In genomic region chr12:111597731-111598636, GRCh38 we compare ENCODE assay signal across 8 cellular contexts. TPM values are rescaled to one million over a fixed set of nuclear protein-coding genes. Genes with fewer than 3 reads are reported as not detected.
A peak's percentile ranks its signal among the peaks of the same experiment; 100 is the strongest.
DNase-seq lines count a peak whose midpoint lies in the region; ATAC-seq and TF ChIP-seq lines count a peak whose summit lies in the region.

No MANE protein-coding gene starts in this region.

- H3K36me3 Mint-ChIP-seq in T-helper 2 cell treated with Interferon-gamma antibody and Interleukin-4, amounts not matched to agents 5 μg/mL and 100 μg/mL, for 36 hours (ENCODE audit: low read depth) = peaks cover 5% of the 10 kb centered on the region

- peaks cover 63% of the 10 kb centered on the region for H3K79me2 ChIP-seq in ACC112 (ENCODE audit: control insufficient read depth, insufficient read depth, low read length, unreplicated experiment)

- ATAC-seq in GM18511 (IDR thresholded peaks at IDR 0.05; ENCODE audit: unreplicated experiment) = peak; percentile 15
- peak; percentile 15 for ATAC-seq in HG03520 (IDR thresholded peaks at IDR 0.05; ENCODE audit: unreplicated experiment)
- peak; percentile 17 to 38 for ATAC-seq in gastrocnemius medialis

- H3K27ac ChIP-seq in ACC112 (ENCODE audit: low read depth, low read length) (peak overlapping the region; percentile 49), brain microvascular endothelial cell (peak overlapping the region; percentile 98), iPS-18a (ENCODE audit: low read length) (no peak overlapping the region), gastrocnemius medialis (peak overlapping the region; percentile 92 to 98 (median 95))

- H3K4me1 Mint-ChIP-seq in T-helper 2 cell treated with Interferon-gamma antibody and Interleukin-4, amounts not matched to agents 5 μg/mL and 100 μg/mL, for 36 hours (ENCODE audit: low read depth) = peaks cover 25% of the 10 kb centered on the region

- peak overlapping the region; percentile 74 for H3K9ac ChIP-seq in iPS-18a (ENCODE audit: low read length)

- H2AFZ ChIP-seq in ACC112 (ENCODE audit: low read length, unreplicated experiment) = peak overlapping the region; percentile 67

- in situ Hi-C loops in brain microvascular endothelial cell (cut with HindIII; ENCODE audit: low pct_ligation_motif_present, low sequenced_read_pairs) (no loop called here), gastrocnemius medialis (cut with MboI; ENCODE audit: low sequenced_read_pairs in 4 of 4) (no loop called here)

- H3K27me3 ChIP-seq in ACC112 (ENCODE audit: insufficient read depth, low read length) (no peaks in the 10 kb centered on the region), brain microvascular endothelial cell (replicated peaks) (no peaks in the 10 kb centered on the region), iPS-18a (ENCODE audit: control insufficient read depth, insufficient read depth, low read length) (no peaks in the 10 kb centered on the region), gastrocnemius medialis (no peaks in the 10 kb centered on the region)

- H3K36me3 ChIP-seq in ACC112 (ENCODE audit: insufficient read depth, low read length) (no peaks in the 10 kb centered on the region), brain microvascular endothelial cell (replicated peaks) (no peaks in the 10 kb centered on the region), iPS-18a (ENCODE audit: control insufficient read depth, low read depth, low read length) (no peaks in the 10 kb centered on the region), gastrocnemius medialis (no peaks in the 10 kb centered on the region)

- peaks cover 35% of the 10 kb centered on the region for H3K4me1 ChIP-seq in ACC112 (ENCODE audit: control insufficient read depth, insufficient read depth, low read length, unreplicated experiment)
- H3K4me1 ChIP-seq in iPS-18a (ENCODE audit: control insufficient read depth, low read depth, low read length) = peaks cover 15% of the 10 kb centered on the region
- H3K4me1 ChIP-seq in gastrocnemius medialis = peaks cover 44 to 50% of the 10 kb centered on the region in 2 donors

- TF ChIP-seq CTCF in brain microvascular endothelial cell (IDR thresholded peaks at IDR 0.05; ENCODE audit: low read depth, low read length, missing control alignments) (no peak), gastrocnemius medialis (IDR thresholded peaks at IDR 0.05 in 4 of 5, conservative IDR thresholded peaks at IDR 0.05 in 1 of 5) (no peak)

- H3K9me3 ChIP-seq in iPS-18a (ENCODE audit: control insufficient read depth, low read depth, low read length) = no peaks in the 10 kb centered on the region
- no peaks in the 10 kb centered on the region for H3K9me3 ChIP-seq in gastrocnemius medialis

- H3K27me3 Mint-ChIP-seq in T-helper 2 cell treated with Interferon-gamma antibody and Interleukin-4, amounts not matched to agents 5 μg/mL and 100 μg/mL, for 36 hours (ENCODE audit: low read depth) = no peaks in the 10 kb centered on the region

- H3K27ac Mint-ChIP-seq in T-helper 2 cell treated with Interferon-gamma antibody and Interleukin-4, amounts not matched to agents 5 μg/mL and 100 μg/mL, for 36 hours = peak overlapping the region; percentile 76

- peak; percentile 35 for DNase-seq in T-helper 2 cell treated with Interferon-gamma antibody and Interleukin-4, amounts not matched to agents 5 μg/mL and 100 μg/mL, for 36 hours (ENCODE audit: low spot score)
- DNase-seq in brain microvascular endothelial cell (no peak), gastrocnemius medialis (peak; percentile 9 to 25), NCI-H1048 (lab: John Stamatoyannopoulos, UW) (no peak)

- H3K4me3 ChIP-seq in ACC112 (ENCODE audit: low read depth, low read length) = peak overlapping the region; percentile 99
- peak overlapping the region; percentile 88 for H3K4me3 ChIP-seq in brain microvascular endothelial cell (ENCODE audit: low read depth, low read length)
- H3K4me3 ChIP-seq in iPS-18a (ENCODE audit: low read length) = peak overlapping the region; percentile 89
- peak overlapping the region; percentile 76 to 91 (median 82) for H3K4me3 ChIP-seq in gastrocnemius medialis

- peak overlapping the region; percentile 97 for H3K4me3 Mint-ChIP-seq in T-helper 2 cell treated with Interferon-gamma antibody and Interleukin-4, amounts not matched to agents 5 μg/mL and 100 μg/mL, for 36 hours

- intact Hi-C loops in gastrocnemius medialis (cut with DNase I; ENCODE audit: low total_unique reads) = loop anchor here (5.0 kb wide), 1 partner anchor 89 kb away; the partner anchor contains the start of genes ACAD10 and BRAP

- no peak for TF ChIP-seq POLR2A in gastrocnemius medialis (IDR thresholded peaks at IDR 0.05)

- no peaks in the 10 kb centered on the region for H3K9me3 Mint-ChIP-seq in T-helper 2 cell treated with Interferon-gamma antibody and Interleukin-4, amounts not matched to agents 5 μg/mL and 100 μg/mL, for 36 hours

RNA-seq across cellular contexts. Expression of gene ATXN2, which starts 1.1 kb away (rescaled TPM):
- 10 to 100 TPM; 20.4 to 28.1 (median 22.2) TPM for total RNA-seq in gastrocnemius medialis

Comparison
In these comparisons a context has a peak if more than half of its experiments do, and no peak if none do; other contexts are left out.
1. DNase-seq: peak in T-helper 2 cell treated with Interferon-gamma antibody and Interleukin-4, amounts not matched to agents 5 μg/mL and 100 μg/mL, for 36 hours (single experiment) and gastrocnemius medialis (2 of 2); none in brain microvascular endothelial cell (single experiment) and NCI-H1048 (single experiment).
2. Peak in every context shown above with its lines, with median percentiles within 50 percentile points of each other: H3K4me3 ChIP-seq and ATAC-seq.